1 cellular context compared by ENCODE assay signal in the genomic region with DNA sequence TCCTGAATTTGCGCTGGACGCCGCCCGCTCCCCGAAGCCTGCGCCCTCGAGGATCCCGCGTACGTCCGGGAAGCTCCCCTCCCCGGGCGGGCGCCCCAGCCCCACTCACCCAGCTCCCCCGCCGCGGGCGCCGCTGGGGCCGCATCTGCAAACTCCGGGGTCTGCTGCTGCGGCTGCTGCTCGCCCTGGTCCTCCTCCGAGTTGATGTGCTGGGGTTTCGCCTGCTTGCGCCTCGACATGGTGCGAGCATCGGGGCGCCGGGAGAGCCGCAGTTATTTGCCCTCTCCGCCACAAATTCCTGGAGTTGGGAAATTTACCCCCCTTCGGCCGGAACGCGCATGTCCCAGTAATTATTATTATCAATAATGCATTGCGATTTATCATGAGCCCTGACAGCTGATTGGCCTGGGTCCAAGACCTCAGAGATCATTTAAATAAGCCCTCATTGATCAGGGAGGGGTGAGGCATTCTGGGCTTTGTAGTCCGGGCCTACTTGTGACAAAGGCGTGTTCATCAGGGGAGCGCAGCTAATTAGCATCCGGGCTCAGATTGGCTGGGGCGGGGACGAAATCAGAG.
TF ChIP-seq lines count a peak whose summit lies in the region.

Gene SALL4, minus strand, starts transcription at position 352 of the 576 bp plus-strand sequence. Its CDS starts 113 bp downstream, at position 239.

TF ChIP-seq in K562, 482 proteins besides CTCF, POLR2A, EP300 and RAD21:
- TF ChIP-seq, protein P1, sequence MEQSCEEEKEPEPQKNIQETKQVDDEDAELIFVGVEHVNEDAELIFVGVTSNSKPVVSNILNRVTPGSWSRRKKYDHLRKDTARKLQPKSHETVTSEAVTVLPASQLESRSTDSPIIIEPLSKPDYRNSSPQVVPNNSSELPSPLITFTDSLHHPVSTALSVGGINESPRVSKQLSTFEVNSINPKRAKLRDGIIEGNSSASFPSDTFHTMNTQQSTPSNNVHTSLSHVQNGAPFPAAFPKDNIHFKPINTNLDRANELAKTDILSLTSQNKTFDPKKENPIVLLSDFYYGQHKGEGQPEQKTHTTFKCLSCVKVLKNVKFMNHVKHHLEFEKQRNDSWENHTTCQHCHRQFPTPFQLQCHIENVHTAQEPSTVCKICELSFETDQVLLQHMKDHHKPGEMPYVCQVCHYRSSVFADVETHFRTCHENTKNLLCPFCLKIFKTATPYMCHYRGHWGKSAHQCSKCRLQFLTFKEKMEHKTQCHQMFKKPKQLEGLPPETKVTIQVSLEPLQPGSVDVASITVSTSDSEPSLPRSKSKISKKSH (CRISPR knock-in tag; IDR thresholded peaks at IDR 0.05): no peak
- TF ChIP-seq ZNF79 (CRISPR knock-in tag; IDR thresholded peaks at IDR 0.05; ENCODE audit: low read depth): no peak
- 0 out of 2 replicates have a peak, but pooled peaks have one; percentile 25 for TF ChIP-seq NFIC (IDR thresholded peaks at IDR 0.05)
